27 cellular contexts compared by ENCODE assay signal in genomic region chr6:39298061-39298460, GRCh38. TPM values are rescaled to one million over a fixed set of nuclear protein-coding genes. Genes with fewer than 3 reads are reported as not detected.
DNase-seq lines count a peak whose midpoint lies in the region; ATAC-seq, FAIRE-seq and TF ChIP-seq lines count a peak whose summit lies in the region.
"Had no signal": no experiment of that assay in that cellular context is flagged by ENCODE, and none has a peak within 500 bp of the region (broad histone marks: within the 10 kb centered on the region; RNA-seq: fewer than 3 reads in every experiment).

No MANE protein-coding gene starts in this region.

- H3K4me1 ChIP-seq in mammary epithelial cell (ENCODE audit: insufficient read depth, low read length) (no peaks in the 10 kb centered on the region), liver (ENCODE audit: control insufficient read depth in 4 of 4, insufficient read depth in 4 of 4, low read length in 3 of 4) (peaks cover 19 to 50% (median 35%) of the 10 kb centered on the region in 4 donors)

- peak; percentile 56 to 71 for TF ChIP-seq RAD21 in liver (IDR thresholded peaks at IDR 0.05)

- WGBS in mammary epithelial cell (ENCODE audit: low coverage, missing lambda C conversion rate), result 50% methylated on average over 10 of the region's 10 CpGs
- WGBS in liver, result 27% methylated on average over 10 of the region's 10 CpGs

- H3K4me1 Mint-ChIP-seq in MCF 10A (ENCODE audit: insufficient read depth, unreplicated experiment), result no peaks in the 10 kb centered on the region

- H3K4me3 ChIP-seq in mammary epithelial cell (replicated peaks in 1 of 3; ENCODE audit: insufficient read depth in 1 of 3, low read depth in 2 of 3, low read length in 3 of 3) (no peak overlapping the region), liver (ENCODE audit: low read depth in 1 of 3, low read length in 3 of 3) (no peak overlapping the region)
- H3K4me3 ChIP-seq: BLaER1 treated with 17β-estradiol and CSF1 and Interleukin-3, amounts not matched to agents 10 nM and 100 nM; SK-N-MC had no signal

- no peak for FAIRE-seq in GM12892 (lab: Jason Lieb, UNC)

- no peak overlapping the region for H3K27ac Mint-ChIP-seq in MCF 10A (ENCODE audit: low read depth, unreplicated experiment)
- H3K27ac Mint-ChIP-seq: CD4-positive, alpha-beta memory T cell; H9; HFFc6 had no signal

- BruUV-seq in MCF 10A (replicated peaks; lab: Mats Ljungman, UMichigan), result no TSS peak
- no TSS peak for BruUV-seq in mammary epithelial cell (replicated peaks; lab: Mats Ljungman, UMichigan)

- no peak overlapping the region for H3K4me3 Mint-ChIP-seq in MCF 10A (ENCODE audit: unreplicated experiment)
- H3K4me3 Mint-ChIP-seq: CD4-positive, alpha-beta memory T cell; H9; HFFc6 had no signal

- H3K9me3 ChIP-seq in mammary epithelial cell (replicated peaks; ENCODE audit: insufficient read depth, low read length), result no peaks in the 10 kb centered on the region
- H3K9me3 ChIP-seq in liver (ENCODE audit: control insufficient read depth in 4 of 4, low read length in 3 of 4), result no peaks in the 10 kb centered on the region
- H3K9me3 ChIP-seq: BLaER1 treated with 17β-estradiol and CSF1 and Interleukin-3, amounts not matched to agents 10 nM and 100 nM had no signal

- H3K9ac ChIP-seq in mammary epithelial cell (ENCODE audit: insufficient read depth, low read length) (no peak overlapping the region), liver (ENCODE audit: low read depth in 1 of 2, low read length in 2 of 2) (no peak overlapping the region)
- H3K9ac ChIP-seq: BLaER1 treated with 17β-estradiol and CSF1 and Interleukin-3, amounts not matched to agents 10 nM and 100 nM; KMS-11 had no signal

- TF ChIP-seq CTCF in MCF 10A (IDR thresholded peaks at IDR 0.05; ENCODE audit: unreplicated experiment) (no peak), mammary epithelial cell (conservative IDR thresholded peaks at IDR 0.05 in 1 of 2, IDR thresholded peaks at IDR 0.05 in 1 of 2; ENCODE audit: extremely low read depth in 1 of 2, insufficient read depth in 1 of 2, low read depth in 1 of 2, low read length in 2 of 2) (no peak), liver (IDR thresholded peaks at IDR 0.05; ENCODE audit: low read depth, low read length, missing input control) (no peak)

- TF ChIP-seq POLR2A in GM12892 (IDR thresholded peaks at IDR 0.05; ENCODE audit: low read depth, low read length), result no peak

- H2AFZ ChIP-seq in mammary epithelial cell (ENCODE audit: low read depth, low read length), result no peak overlapping the region

- CTCF ChIA-PET in MCF 10A (lab: Yijun Ruan, JAX), result interaction anchor here (0.8 to 19.0 kb wide), 2 partner anchors 118 to 130 kb away, joined by 3 to 625 read pairs; no protein-coding TSS in a partner anchor
- CTCF ChIA-PET in mammary epithelial cell (lab: Charles Lee; ENCODE audit: low non-redundant PET), result no interaction called here

- no peaks in the 10 kb centered on the region for H3K27me3 Mint-ChIP-seq in MCF 10A (ENCODE audit: insufficient read depth, unreplicated experiment)

- no peaks in the 10 kb centered on the region for H3K36me3 Mint-ChIP-seq in MCF 10A (ENCODE audit: insufficient read depth, unreplicated experiment)
- H3K36me3 Mint-ChIP-seq: CD4-positive, alpha-beta memory T cell had no signal

- H3K27me3 ChIP-seq in mammary epithelial cell (ENCODE audit: insufficient read depth, low read length) (peaks cover 3% of the 10 kb centered on the region), liver (ENCODE audit: control insufficient read depth in 4 of 4, insufficient read depth in 4 of 4, low read length in 3 of 4) (no peaks in the 10 kb centered on the region)
- H3K27me3 ChIP-seq: BLaER1 treated with 17β-estradiol and CSF1 and Interleukin-3, amounts not matched to agents 10 nM and 100 nM had no signal

- intact Hi-C loops in MCF 10A (cut with micrococcal nuclease) (no loop called here), mammary epithelial cell (cut with micrococcal nuclease) (no loop called here)

- H3K79me2 ChIP-seq in mammary epithelial cell (ENCODE audit: insufficient read depth, low read length), result no peaks in the 10 kb centered on the region

- H3K36me3 ChIP-seq in mammary epithelial cell (ENCODE audit: insufficient read depth, low read length), result no peaks in the 10 kb centered on the region
- no peaks in the 10 kb centered on the region for H3K36me3 ChIP-seq in liver (ENCODE audit: control insufficient read depth in 4 of 4, insufficient read depth in 3 of 4, low read depth in 1 of 4, low read length in 3 of 4)
- H3K36me3 ChIP-seq: BLaER1 treated with 17β-estradiol and CSF1 and Interleukin-3, amounts not matched to agents 10 nM and 100 nM had no signal

- no peak for ATAC-seq in GM18868 (IDR thresholded peaks at IDR 0.05; ENCODE audit: unreplicated experiment)
- no peak for ATAC-seq in GM19467 (IDR thresholded peaks at IDR 0.05; ENCODE audit: unreplicated experiment)
- ATAC-seq: PC-3 had no signal

- POLR2A ChIA-PET in MCF 10A (lab: Yijun Ruan, JAX), result interaction anchor here (0.6 kb wide), 1 partner anchor 42 kb away, joined by 3 read pairs; no protein-coding TSS in a partner anchor

- in situ Hi-C loops in mammary epithelial cell (cut with MboI; ENCODE audit: low sequenced_read_pairs in 2 of 2), result no loop called here

- no peak overlapping the region for H3K4me2 ChIP-seq in mammary epithelial cell (ENCODE audit: insufficient read depth, low read depth, low read length)
- H3K4me2 ChIP-seq: BLaER1 treated with 17β-estradiol and CSF1 and Interleukin-3, amounts not matched to agents 10 nM and 100 nM; KMS-11 had no signal

- DNase-seq in MCF 10A (ENCODE audit: unreplicated experiment) (peak; percentile 66), mammary epithelial cell (no peak), renal cortical epithelial cell (ENCODE audit: low read depth) (peak; percentile 43), GM12892 (ENCODE audit: insufficient read length) (no peak)
- DNase-seq: 8988T; CD4-positive, alpha-beta memory T cell; DMS53; GF-D8; H9; HFFc6; IMR-90; MV-4-11; NCI-H2081; NCI-H2171; NCI-H345; NCI-H524; NCI-H82; PC-3; SHP77 treated with DMSO at 0.1 percent for 48 hours; SW 1271 had no signal

- no peaks in the 10 kb centered on the region for H3K9me3 Mint-ChIP-seq in MCF 10A (ENCODE audit: unreplicated experiment)
- H3K9me3 Mint-ChIP-seq: H9, HFFc6 had no signal

- dilution Hi-C loops in mammary epithelial cell (cut with HindIII; ENCODE audit: low sequenced_read_pairs), result no loop called here

- H4K20me1 ChIP-seq in mammary epithelial cell (ENCODE audit: insufficient read depth, low read length), result no peaks in the 10 kb centered on the region
- H4K20me1 ChIP-seq: BLaER1 treated with 17β-estradiol and CSF1 and Interleukin-3, amounts not matched to agents 10 nM and 100 nM had no signal

- no peak overlapping the region for H3K27ac ChIP-seq in mammary epithelial cell (ENCODE audit: insufficient read depth, low read depth, low read length)
- peak overlapping the region; percentile 75 to 80 for H3K27ac ChIP-seq in liver (ENCODE audit: low read depth in 1 of 2, low read length in 2 of 2)
- H3K27ac ChIP-seq: BLaER1 treated with 17β-estradiol and CSF1 and Interleukin-3, amounts not matched to agents 10 nM and 100 nM; KMS-11; RWPE1; SK-N-MC had no signal

TF ChIP-seq in liver, 16 proteins besides CTCF, POLR2A, EP300 and RAD21 (continues in another document):
- TF ChIP-seq, protein P1, sequence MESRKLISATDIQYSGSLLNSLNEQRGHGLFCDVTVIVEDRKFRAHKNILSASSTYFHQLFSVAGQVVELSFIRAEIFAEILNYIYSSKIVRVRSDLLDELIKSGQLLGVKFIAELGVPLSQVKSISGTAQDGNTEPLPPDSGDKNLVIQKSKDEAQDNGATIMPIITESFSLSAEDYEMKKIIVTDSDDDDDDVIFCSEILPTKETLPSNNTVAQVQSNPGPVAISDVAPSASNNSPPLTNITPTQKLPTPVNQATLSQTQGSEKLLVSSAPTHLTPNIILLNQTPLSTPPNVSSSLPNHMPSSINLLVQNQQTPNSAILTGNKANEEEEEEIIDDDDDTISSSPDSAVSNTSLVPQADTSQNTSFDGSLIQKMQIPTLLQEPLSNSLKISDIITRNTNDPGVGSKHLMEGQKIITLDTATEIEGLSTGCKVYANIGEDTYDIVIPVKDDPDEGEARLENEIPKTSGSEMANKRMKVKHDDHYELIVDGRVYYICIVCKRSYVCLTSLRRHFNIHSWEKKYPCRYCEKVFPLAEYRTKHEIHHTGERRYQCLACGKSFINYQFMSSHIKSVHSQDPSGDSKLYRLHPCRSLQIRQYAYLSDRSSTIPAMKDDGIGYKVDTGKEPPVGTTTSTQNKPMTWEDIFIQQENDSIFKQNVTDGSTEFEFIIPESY (IDR thresholded peaks at IDR 0.05), result peak; percentile 66
- TF ChIP-seq HNF4A (conservative IDR thresholded peaks at IDR 0.05) (peak; percentile 91 to 95), FOXA2 (IDR thresholded peaks at IDR 0.05) (peak; percentile 88), RXRA (IDR thresholded peaks at IDR 0.05) (peak; percentile 92 to 97), EGR1 (IDR thresholded peaks at IDR 0.05; ENCODE audit: low read depth in 2 of 2) (peak in 1 of 2 donors; percentile 81), JUND (IDR thresholded peaks at IDR 0.05) (peak; percentile 12 to 90), HNF4G (IDR thresholded peaks at IDR 0.05) (peak; percentile 49)

RNA-seq across cellular contexts. Expression of gene KCNK17, which starts 16.2 kb away (rescaled TPM):
- total RNA-seq in MCF 10A (2022) (not detected in 2 replicates), mammary epithelial cell (10 to 100 TPM in 1 of 2 donors, not detected in 1; 13.0 TPM), liver (1 to 10 TPM in 1 of 2 donors, under 1 TPM in 1; 0.19 to 1.9 TPM), renal cortical epithelial cell (not detected in 2 replicates)
- polyA plus RNA-seq in mammary epithelial cell (not detected), liver (under 1 TPM; 0.36 to 0.63 TPM)
- not detected for polyA minus RNA-seq in mammary epithelial cell
- not detected for polyA plus RNA-seq in GM12892 (2012; ENCODE audit: missing spikeins)
- total RNA-seq: CD4-positive, alpha-beta memory T cell; HFFc6; IMR-90; PC-3 had no signal
- polyA plus RNA-seq: CD4-positive, alpha-beta memory T cell; IMR-90 had no signal

RNA-seq across cellular contexts. Expression of gene KCNK16, which starts 24.4 kb away (rescaled TPM):
- not detected in 2 replicates for total RNA-seq in MCF 10A (2022)
- total RNA-seq in mammary epithelial cell, result not detected
- not detected for polyA plus RNA-seq in mammary epithelial cell
- polyA minus RNA-seq in mammary epithelial cell, result not detected
- not detected for total RNA-seq in liver
- polyA plus RNA-seq in liver, result not detected
- not detected in 2 replicates for total RNA-seq in renal cortical epithelial cell
- polyA plus RNA-seq in GM12892 (2012; ENCODE audit: missing spikeins), result not detected
- total RNA-seq: CD4-positive, alpha-beta memory T cell; H9; HFFc6; IMR-90; PC-3 had no signal
- polyA plus RNA-seq: CD4-positive, alpha-beta memory T cell; IMR-90 had no signal

Comparison
In these comparisons a context has a peak if more than half of its experiments do, and no peak if none do; other contexts are left out.
1. DNase-seq: peak in MCF 10A (single experiment) and renal cortical epithelial cell (single experiment); none in mammary epithelial cell (single experiment) and GM12892 (single experiment).